ENCODE assay signal across 27 cellular contexts in the genomic region with DNA sequence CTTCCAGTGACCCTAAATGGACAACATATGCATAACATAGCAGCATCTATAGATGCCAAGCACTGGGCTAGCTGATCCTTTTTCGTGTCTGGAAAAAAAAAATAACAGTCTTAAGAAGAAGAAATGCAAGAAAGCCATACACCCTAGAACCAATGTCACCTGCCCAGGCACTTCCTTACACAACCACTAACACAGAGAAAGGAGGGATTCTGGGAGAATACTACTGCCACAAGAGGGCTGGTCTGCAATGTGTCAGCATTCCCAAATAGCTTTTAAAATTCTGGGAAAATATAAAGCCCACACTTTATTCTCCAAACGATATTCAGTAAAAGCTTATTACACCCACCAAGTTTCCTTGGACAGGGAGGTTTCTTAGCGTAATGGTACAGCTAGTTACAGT.
"Had no signal": no experiment of that assay in that cellular context is flagged by ENCODE, and none has a peak within 500 bp of the region (broad histone marks: within the 10 kb centered on the region; RNA-seq: fewer than 3 reads in every experiment).

No MANE protein-coding gene starts in this region.

- H3K9me3 ChIP-seq: adrenal gland, body of pancreas, colonic mucosa, gastrocnemius medialis, heart right ventricle had no signal

- H2AFZ ChIP-seq: hepatocyte had no signal

- H3K27ac ChIP-seq: adrenal gland, body of pancreas, colonic mucosa, foreskin keratinocyte, gastrocnemius medialis, heart right ventricle, hepatocyte had no signal

- H3K79me2 ChIP-seq: hepatocyte had no signal

- DNase-seq: activated CD4-positive, alpha-beta memory T cell treated with anti-CD3 and anti-CD28 coated beads, Interleukin-2, amount 10 ng/mL, durations not matched to agents 7 days and 5 days; activated CD4-positive, alpha-beta T cell treated with anti-CD3 and anti-CD28 coated beads for 1 hour; activated CD4-positive, alpha-beta T cell treated with anti-CD3 and anti-CD28 coated beads for 4 hours; activated CD4-positive, alpha-beta T cell treated with anti-CD3 and anti-CD28 coated beads, Interleukin-2, amount 10 ng/mL, durations not matched to agents 7 days and 5 days; activated CD4-positive, alpha-beta T cell treated with anti-CD3 and anti-CD28 coated beads, Interleukin-2, amount 50 U/mL, for 4 hours; activated CD4-positive, CD25-positive, alpha-beta regulatory T cell; activated effector memory CD4-positive, alpha-beta T cell treated with Interleukin-2 at 50 U/mL for 16 hours; activated naive CD4-positive, alpha-beta T cell treated with anti-CD3 and anti-CD28 coated beads for 36 hours; activated naive CD8-positive, alpha-beta T cell treated with anti-CD3 and anti-CD28 coated beads for 36 hours; activated naive CD8-positive, alpha-beta T cell treated with anti-CD3 and anti-CD28 coated beads, Interleukin-2, amount 50 U/mL, for 24 hours; activated T-cell treated with anti-CD3 and anti-CD28 coated beads, Interleukin-2, amount 50 U/mL, for 4 hours; adrenal gland; amygdala; aorta; body of pancreas; central memory CD4-positive, alpha-beta T cell; cerebellar nuclear complex; colonic mucosa; effector CD8-positive, alpha-beta T cell; foreskin keratinocyte; gastrocnemius medialis; heart right ventricle; T-helper 2 cell had no signal

- H3K4me1 Mint-ChIP-seq: activated CD4-positive, alpha-beta T cell treated with anti-CD3 and anti-CD28 coated beads, Interleukin-2, amount 10 ng/mL, durations not matched to agents 7 days and 5 days; activated naive CD4-positive, alpha-beta T cell treated with anti-CD3 and anti-CD28 coated beads, Interleukin-2, amount 50 U/mL, for 24 hours; activated naive CD8-positive, alpha-beta T cell treated with anti-CD3 and anti-CD28 coated beads for 36 hours; activated naive CD8-positive, alpha-beta T cell treated with anti-CD3 and anti-CD28 coated beads, Interleukin-2, amount 50 U/mL, for 24 hours had no signal

- H3K9me3 Mint-ChIP-seq: activated CD4-positive, alpha-beta memory T cell treated with anti-CD3 and anti-CD28 coated beads, Interleukin-2, amount 10 ng/mL, durations not matched to agents 7 days and 5 days; activated naive CD4-positive, alpha-beta T cell treated with anti-CD3 and anti-CD28 coated beads for 36 hours; activated naive CD4-positive, alpha-beta T cell treated with anti-CD3 and anti-CD28 coated beads, Interleukin-2, amount 50 U/mL, for 24 hours; activated naive CD8-positive, alpha-beta T cell treated with anti-CD3 and anti-CD28 coated beads, Interleukin-2, amount 50 U/mL, for 24 hours; activated T-cell treated with anti-CD3 and anti-CD28 coated beads, Interleukin-2, amount 50 U/mL, for 4 hours; activated T-helper 17 cell treated with anti-CD3 and anti-CD28 coated beads, Interleukin-2, amount 50 U/mL, for 72 hours had no signal

- H3K36me3 ChIP-seq: adrenal gland, colonic mucosa, gastrocnemius medialis, heart right ventricle had no signal

- H3K36me3 Mint-ChIP-seq: activated naive CD4-positive, alpha-beta T cell treated with anti-CD3 and anti-CD28 coated beads, Interleukin-2, amount 50 U/mL, for 24 hours; activated naive CD8-positive, alpha-beta T cell treated with anti-CD3 and anti-CD28 coated beads for 36 hours had no signal

- H3K27me3 ChIP-seq: adrenal gland, body of pancreas, colonic mucosa, foreskin keratinocyte, gastrocnemius medialis, heart right ventricle, hepatocyte had no signal

- ATAC-seq: activated naive CD8-positive, alpha-beta T cell treated with anti-CD3 and anti-CD28 coated beads, Interleukin-2, amount 50 U/mL, for 24 hours; activated T-cell treated with anti-CD3 and anti-CD28 coated beads, Interleukin-2, amount 50 U/mL, for 4 hours; body of pancreas; esophagus mucosa; foreskin keratinocyte; gastrocnemius medialis; heart right ventricle had no signal

- H3K27ac Mint-ChIP-seq: activated CD4-positive, alpha-beta memory T cell treated with anti-CD3 and anti-CD28 coated beads, Interleukin-2, amount 10 ng/mL, durations not matched to agents 7 days and 5 days; activated CD4-positive, alpha-beta T cell treated with anti-CD3 and anti-CD28 coated beads, Interleukin-2, amount 10 ng/mL, durations not matched to agents 7 days and 5 days; activated naive CD4-positive, alpha-beta T cell treated with anti-CD3 and anti-CD28 coated beads for 36 hours; activated naive CD4-positive, alpha-beta T cell treated with anti-CD3 and anti-CD28 coated beads, Interleukin-2, amount 50 U/mL, for 24 hours; activated naive CD8-positive, alpha-beta T cell treated with anti-CD3 and anti-CD28 coated beads for 36 hours; activated naive CD8-positive, alpha-beta T cell treated with anti-CD3 and anti-CD28 coated beads, Interleukin-2, amount 50 U/mL, for 24 hours; activated T-helper 17 cell treated with anti-CD3 and anti-CD28 coated beads, Interleukin-2, amount 50 U/mL, for 72 hours had no signal

- H3K4me3 ChIP-seq: adrenal gland, body of pancreas, colonic mucosa, gastrocnemius medialis, heart right ventricle, hepatocyte had no signal

- H3K4me1 ChIP-seq: adrenal gland, foreskin keratinocyte, gastrocnemius medialis, heart right ventricle had no signal

- H3K4me2 ChIP-seq: hepatocyte had no signal

- H3K4me3 Mint-ChIP-seq: activated CD4-positive, alpha-beta memory T cell treated with anti-CD3 and anti-CD28 coated beads, Interleukin-2, amount 10 ng/mL, durations not matched to agents 7 days and 5 days; activated CD4-positive, alpha-beta T cell treated with anti-CD3 and anti-CD28 coated beads, Interleukin-2, amount 10 ng/mL, durations not matched to agents 7 days and 5 days; activated naive CD4-positive, alpha-beta T cell treated with anti-CD3 and anti-CD28 coated beads for 36 hours; activated naive CD4-positive, alpha-beta T cell treated with anti-CD3 and anti-CD28 coated beads, Interleukin-2, amount 50 U/mL, for 24 hours; activated naive CD8-positive, alpha-beta T cell treated with anti-CD3 and anti-CD28 coated beads for 36 hours; activated naive CD8-positive, alpha-beta T cell treated with anti-CD3 and anti-CD28 coated beads, Interleukin-2, amount 50 U/mL, for 24 hours; activated T-cell treated with anti-CD3 and anti-CD28 coated beads, Interleukin-2, amount 50 U/mL, for 4 hours; activated T-helper 17 cell treated with anti-CD3 and anti-CD28 coated beads, Interleukin-2, amount 50 U/mL, for 72 hours had no signal
